Comparison of ENCODE assay signal across 8 cellular contexts in the genomic region with DNA sequence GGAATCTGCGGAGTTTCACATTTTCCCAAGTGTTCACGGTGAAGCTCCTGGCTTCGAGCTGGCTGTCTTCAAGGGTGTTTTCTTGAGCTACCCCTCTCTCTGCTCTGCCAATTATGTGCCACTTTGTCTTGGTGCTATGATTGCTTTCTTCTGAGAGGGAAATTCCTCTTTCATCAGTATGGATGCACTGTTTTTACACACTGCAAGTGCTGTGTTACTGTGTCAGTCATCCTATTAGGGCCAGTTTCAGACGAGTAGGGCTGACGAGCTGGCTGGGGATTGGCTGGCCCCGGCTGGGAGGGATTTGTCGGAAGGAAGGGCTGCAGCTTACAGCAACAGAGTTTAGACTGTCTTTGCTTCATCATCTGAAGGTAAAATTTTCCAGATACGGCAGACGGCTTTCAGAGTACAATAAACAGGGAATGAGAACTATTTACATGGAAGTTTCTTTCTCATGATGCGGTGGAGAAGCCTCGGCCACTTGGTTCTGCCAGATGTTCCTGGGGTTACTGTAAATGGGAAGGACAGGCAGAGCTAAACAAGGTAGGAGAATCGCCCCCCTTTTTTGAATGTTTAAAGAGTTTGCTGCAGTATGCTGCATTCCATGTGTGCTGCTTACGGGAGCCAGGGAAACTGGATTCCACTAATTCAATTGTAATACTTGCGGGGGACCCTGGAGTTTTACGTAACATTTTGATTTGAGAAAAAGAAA. TPM values are rescaled to one million over a fixed set of nuclear protein-coding genes. Genes with fewer than 3 reads are reported as not detected.
A peak's percentile ranks its signal among the peaks of the same experiment; 100 is the strongest.
DNase-seq lines count a peak whose midpoint lies in the region; TF ChIP-seq lines count a peak whose summit lies in the region.

A gene with protein sequence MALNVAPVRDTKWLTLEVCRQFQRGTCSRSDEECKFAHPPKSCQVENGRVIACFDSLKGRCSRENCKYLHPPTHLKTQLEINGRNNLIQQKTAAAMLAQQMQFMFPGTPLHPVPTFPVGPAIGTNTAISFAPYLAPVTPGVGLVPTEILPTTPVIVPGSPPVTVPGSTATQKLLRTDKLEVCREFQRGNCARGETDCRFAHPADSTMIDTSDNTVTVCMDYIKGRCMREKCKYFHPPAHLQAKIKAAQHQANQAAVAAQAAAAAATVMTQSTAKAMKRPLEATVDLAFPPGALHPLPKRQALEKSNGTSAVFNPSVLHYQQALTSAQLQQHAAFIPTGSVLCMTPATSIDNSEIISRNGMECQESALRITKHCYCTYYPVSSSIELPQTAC (plus strand): TSS at position 345 of the 712 bp plus-strand sequence. CDS start 53,903 bp downstream, outside the sequence.

- H3K4me3 Mint-ChIP-seq in nephron progenitor cell, result peak within 1 kb of the TSS; percentile 92
- H3K4me3 Mint-ChIP-seq in stimulated activated naive CD8-positive, alpha-beta T cell treated with anti-CD3 and anti-CD28 coated beads, Interleukin-15, Interleukin-2, amounts not matched to agents 100 ng/mL and 50 ng/mL, for 24 hours, result peak within 1 kb of the TSS; percentile 89

- peaks cover 2% of the 10 kb centered on the region for H3K36me3 Mint-ChIP-seq in nephron progenitor cell (ENCODE audit: low read depth)
- H3K36me3 Mint-ChIP-seq in stimulated activated naive CD8-positive, alpha-beta T cell treated with anti-CD3 and anti-CD28 coated beads, Interleukin-15, Interleukin-2, amounts not matched to agents 100 ng/mL and 50 ng/mL, for 24 hours (ENCODE audit: low read depth), result no peaks in the 10 kb centered on the region

- H3K4me3 ChIP-seq in LNCaP clone FGC (ENCODE audit: low read depth, low read length) (peak within 1 kb of the TSS; percentile 56), fibroblast of the aortic adventitia (ENCODE audit: low read depth, low read length) (peak within 1 kb of the TSS; percentile 91)

- H3K4me1 Mint-ChIP-seq in nephron progenitor cell, result peaks cover 48% of the 10 kb centered on the region
- H3K4me1 Mint-ChIP-seq in stimulated activated naive CD8-positive, alpha-beta T cell treated with anti-CD3 and anti-CD28 coated beads, Interleukin-15, Interleukin-2, amounts not matched to agents 100 ng/mL and 50 ng/mL, for 24 hours (ENCODE audit: low read depth), result peaks cover 48% of the 10 kb centered on the region

- H3K27me3 Mint-ChIP-seq in nephron progenitor cell (ENCODE audit: low read depth, poor library complexity), result no peaks in the 10 kb centered on the region
- H3K27me3 Mint-ChIP-seq in stimulated activated naive CD8-positive, alpha-beta T cell treated with anti-CD3 and anti-CD28 coated beads, Interleukin-15, Interleukin-2, amounts not matched to agents 100 ng/mL and 50 ng/mL, for 24 hours, result no peaks in the 10 kb centered on the region

- peak within 1 kb of the TSS; percentile 97 for H3K27ac Mint-ChIP-seq in nephron progenitor cell
- H3K27ac Mint-ChIP-seq in stimulated activated naive CD8-positive, alpha-beta T cell treated with anti-CD3 and anti-CD28 coated beads, Interleukin-15, Interleukin-2, amounts not matched to agents 100 ng/mL and 50 ng/mL, for 24 hours, result peak within 1 kb of the TSS; percentile 89

- peak; percentile 55 for TF ChIP-seq POLR2A in Raji (IDR thresholded peaks at IDR 0.05; ENCODE audit: insufficient read depth, low read depth, low read length)

- no peaks in the 10 kb centered on the region for H3K9me3 Mint-ChIP-seq in nephron progenitor cell
- H3K9me3 Mint-ChIP-seq in stimulated activated naive CD8-positive, alpha-beta T cell treated with anti-CD3 and anti-CD28 coated beads, Interleukin-15, Interleukin-2, amounts not matched to agents 100 ng/mL and 50 ng/mL, for 24 hours, result no peaks in the 10 kb centered on the region

- TF ChIP-seq CTCF in LNCaP clone FGC (IDR thresholded peaks at IDR 0.05; ENCODE audit: control insufficient read depth, extremely low read depth, insufficient read depth) (no peak), fibroblast of the aortic adventitia (IDR thresholded peaks at IDR 0.05; ENCODE audit: insufficient read depth, low read length) (no peak), nephron progenitor cell (IDR thresholded peaks at IDR 0.05) (no peak)

- DNase-seq in Daoy (ENCODE audit: low read depth), result peak; percentile 92
- DNase-seq in H4 (ENCODE audit: low spot score), result peak; percentile 85
- DNase-seq in LNCaP clone FGC (ENCODE audit: low read depth), result peak; percentile 60
- peak; percentile 94 for DNase-seq in activated effector memory CD4-positive, alpha-beta T cell treated with anti-CD3 and anti-CD28 coated beads, Interleukin-2, amount 50 U/mL, for 16 hours
- peak; percentile 93 for DNase-seq in fibroblast of the aortic adventitia (ENCODE audit: low read depth)
- DNase-seq in nephron progenitor cell, result peak; percentile 79

RNA-seq across cellular contexts. Expression of the gene that starts here (rescaled TPM):
- total RNA-seq in Daoy (2014; rRNA removed; shearing (Covaris generic)), result 30.4 and 33.2 TPM in 2 replicates
- 13.7 and 28.0 TPM in 2 replicates for total RNA-seq in H4 (2014; rRNA removed; shearing (Covaris generic))
- 44.3 and 120 TPM in 2 replicates for total RNA-seq in fibroblast of the aortic adventitia (ENCODE audit: low replicate concordance)

Comparison
In these comparisons a context has a peak if more than half of its experiments do, and no peak if none do; other contexts are left out.
1. Peak in every context shown above with its lines: DNase-seq and H3K4me3 ChIP-seq.